12 cellular contexts compared by ENCODE assay signal in genomic region chr9:82532504-82532903, GRCh38.
DNase-seq lines count a peak whose midpoint lies in the region; ATAC-seq, FAIRE-seq and TF ChIP-seq lines count a peak whose summit lies in the region.
"Had no signal": no experiment of that assay in that cellular context is flagged by ENCODE, and none has a peak within 500 bp of the region (broad histone marks: within the 10 kb centered on the region; RNA-seq: fewer than 3 reads in every experiment).

No MANE protein-coding gene starts in this region.

- H3K9me3 ChIP-seq in DND-41 (ENCODE audit: insufficient read depth, low read length, severe bottlenecking) (no peaks in the 10 kb centered on the region), MM.1S (replicated peaks; ENCODE audit: insufficient read depth, low read length) (no peaks in the 10 kb centered on the region), body of pancreas (no peaks in the 10 kb centered on the region)

- H3K4me1 ChIP-seq in DND-41 (ENCODE audit: insufficient read depth, low read length) (peaks cover 7% of the 10 kb centered on the region), MM.1S (ENCODE audit: low read length) (peaks cover 11% of the 10 kb centered on the region), body of pancreas (no peaks in the 10 kb centered on the region)

- DNase-seq in DND-41 (no peak), MM.1S (no peak), body of pancreas (no peak), medulla oblongata (ENCODE audit: extremely low spot score) (peak; percentile 20), RCC 7860 (ENCODE audit: low spot score) (no peak)
- DNase-seq in activated naive CD8-positive, alpha-beta T cell treated with anti-CD3 and anti-CD28 coated beads, Interleukin-2, amount 50 U/mL, for 24 hours = no peak
- DNase-seq: activated naive CD4-positive, alpha-beta T cell treated with anti-CD3 and anti-CD28 coated beads for 36 hours; stimulated activated naive CD4-positive, alpha-beta T cell treated with Interleukin-2 at 50 U/mL for 16 hours had no signal

- no peak for TF ChIP-seq POLR2A in body of pancreas (IDR thresholded peaks at IDR 0.05)

- H3K27me3 ChIP-seq in DND-41 (ENCODE audit: insufficient read depth, low read length, poor library complexity) = no peaks in the 10 kb centered on the region
- no peaks in the 10 kb centered on the region for H3K27me3 ChIP-seq in MM.1S (replicated peaks; ENCODE audit: insufficient read depth, low read length)
- H3K27me3 ChIP-seq in body of pancreas = no peaks in the 10 kb centered on the region

- H3K36me3 ChIP-seq in DND-41 (ENCODE audit: insufficient read depth, low read length) (no peaks in the 10 kb centered on the region), MM.1S (replicated peaks; ENCODE audit: insufficient read depth, low read length) (no peaks in the 10 kb centered on the region), body of pancreas (replicated peaks in 1 of 2; ENCODE audit: insufficient read depth in 1 of 2, low read depth in 2 of 2) (no peaks in the 10 kb centered on the region)

- TF ChIP-seq CTCF in DND-41 (IDR thresholded peaks at IDR 0.05; ENCODE audit: borderline replicate concordance, extremely low read depth, low read length, poor library complexity, severe bottlenecking) (peak; percentile 30), MM.1S (IDR thresholded peaks at IDR 0.05; ENCODE audit: low read length) (peak; percentile 36), body of pancreas (IDR thresholded peaks at IDR 0.05) (peak in 6 of 7 experiments; percentile 25 to 68 (median 56))

- 16 to 20% methylated on average over 2 of the region's 2 CpGs for WGBS in body of pancreas, 2 donors

- no peak overlapping the region for H2AFZ ChIP-seq in DND-41 (ENCODE audit: low read depth, low read length)
- H2AFZ ChIP-seq in MM.1S (ENCODE audit: low read length) = no peak overlapping the region

- intact Hi-C loops in body of pancreas (cut with DNase I) = loop anchor here (10.0 kb wide), 1 partner anchor 432 kb away; no protein-coding TSS in a partner anchor

- H3K4me2 ChIP-seq in DND-41 (ENCODE audit: insufficient read depth, low read length) = no peak overlapping the region
- H3K4me2 ChIP-seq in MM.1S (ENCODE audit: low read depth, low read length) = no peak overlapping the region

- no peaks in the 10 kb centered on the region for H3K9me2 ChIP-seq in MM.1S (replicated peaks; ENCODE audit: insufficient read depth, low read length)

- H3K79me2 ChIP-seq in DND-41 (ENCODE audit: insufficient read depth, low read length) (no peaks in the 10 kb centered on the region), MM.1S (ENCODE audit: low read length) (no peaks in the 10 kb centered on the region)

- H3K27me3 Mint-ChIP-seq in activated naive CD8-positive, alpha-beta T cell treated with anti-CD3 and anti-CD28 coated beads, Interleukin-2, amount 50 U/mL, for 24 hours = no peaks in the 10 kb centered on the region

- H3K27ac ChIP-seq in DND-41 (ENCODE audit: low read length) (no peak overlapping the region), MM.1S (ENCODE audit: low read length) (no peak overlapping the region), body of pancreas (no peak overlapping the region)

- ATAC-seq in DND-41 (ENCODE audit: insufficient read depth, low read depth) (no peak), body of pancreas (peak; percentile 58), HG03135 (IDR thresholded peaks at IDR 0.05; ENCODE audit: unreplicated experiment) (no peak), GM21447 (IDR thresholded peaks at IDR 0.05; ENCODE audit: unreplicated experiment) (no peak)
- no peak for ATAC-seq in activated naive CD8-positive, alpha-beta T cell treated with anti-CD3 and anti-CD28 coated beads, Interleukin-2, amount 50 U/mL, for 24 hours

- H3K9me3 Mint-ChIP-seq in activated naive CD8-positive, alpha-beta T cell treated with anti-CD3 and anti-CD28 coated beads, Interleukin-2, amount 50 U/mL, for 24 hours = peaks cover 5% of the 10 kb centered on the region

- no peaks in the 10 kb centered on the region for H3K4me1 Mint-ChIP-seq in activated naive CD8-positive, alpha-beta T cell treated with anti-CD3 and anti-CD28 coated beads, Interleukin-2, amount 50 U/mL, for 24 hours

- H3K9ac ChIP-seq in DND-41 (ENCODE audit: low read depth, low read length) = no peak overlapping the region
- H3K9ac ChIP-seq in MM.1S (ENCODE audit: low read length) = no peak overlapping the region

- peaks cover 4% of the 10 kb centered on the region; the same call in 1 of the 2 replicates for H3F3A ChIP-seq in MM.1S (ENCODE audit: insufficient read depth, low read length)

- H4K20me1 ChIP-seq in DND-41 (ENCODE audit: insufficient read depth, low read length) (no peaks in the 10 kb centered on the region), MM.1S (ENCODE audit: insufficient read depth, low read length) (no peaks in the 10 kb centered on the region)

- H3K4me3 Mint-ChIP-seq in activated naive CD8-positive, alpha-beta T cell treated with anti-CD3 and anti-CD28 coated beads, Interleukin-2, amount 50 U/mL, for 24 hours = no peak overlapping the region
- H3K4me3 Mint-ChIP-seq: activated naive CD4-positive, alpha-beta T cell treated with anti-CD3 and anti-CD28 coated beads for 36 hours had no signal

- FAIRE-seq in RCC 7860 (lab: Jason Lieb, UNC) = no peak
- FAIRE-seq: frontal cortex, TTC549 had no signal

- no peak overlapping the region for H3K27ac Mint-ChIP-seq in activated naive CD8-positive, alpha-beta T cell treated with anti-CD3 and anti-CD28 coated beads, Interleukin-2, amount 50 U/mL, for 24 hours
- H3K27ac Mint-ChIP-seq: activated naive CD4-positive, alpha-beta T cell treated with anti-CD3 and anti-CD28 coated beads for 36 hours had no signal

- H3K4me3 ChIP-seq in DND-41 (ENCODE audit: low read depth in 1 of 2, low read length in 2 of 2) = no peak overlapping the region
- H3K4me3 ChIP-seq in MM.1S (ENCODE audit: low read length) = no peak overlapping the region
- no peak overlapping the region for H3K4me3 ChIP-seq in body of pancreas

- no peaks in the 10 kb centered on the region for H3K36me3 Mint-ChIP-seq in activated naive CD8-positive, alpha-beta T cell treated with anti-CD3 and anti-CD28 coated beads, Interleukin-2, amount 50 U/mL, for 24 hours (ENCODE audit: low read depth)
